In genomic region chr9:78292716-78293497, GRCh38 we compare ENCODE assay signal across 11 cellular contexts. TPM values are rescaled to one million over a fixed set of nuclear protein-coding genes. Genes with fewer than 3 reads are reported as not detected.
DNase-seq lines count a peak whose midpoint lies in the region; ATAC-seq and TF ChIP-seq lines count a peak whose summit lies in the region.
"Had no signal": no experiment of that assay in that cellular context is flagged by ENCODE, and none has a peak within 500 bp of the region (broad histone marks: within the 10 kb centered on the region; RNA-seq: fewer than 3 reads in every experiment).

No MANE protein-coding gene starts in this region.

- ATAC-seq in T-cell (replicated peaks in 1 of 4), result no peak
- peak; percentile 40 for ATAC-seq in activated naive CD8-positive, alpha-beta T cell treated with anti-CD3 and anti-CD28 coated beads, Interleukin-2, amount 50 U/mL, for 24 hours
- ATAC-seq: body of pancreas had no signal

- H3K36me3 Mint-ChIP-seq in T-cell, result no peaks in the 10 kb centered on the region
- H3K36me3 Mint-ChIP-seq in activated naive CD8-positive, alpha-beta T cell treated with anti-CD3 and anti-CD28 coated beads, Interleukin-2, amount 50 U/mL, for 24 hours (ENCODE audit: low read depth), result peaks cover 7% of the 10 kb centered on the region
- H3K36me3 Mint-ChIP-seq in glutamatergic neuron (ENCODE audit: unreplicated experiment), result no peaks in the 10 kb centered on the region

- POLR2A ChIA-PET in T-cell (lab: Charles Lee), result interaction anchor here in 1 of 2 donors (0.6 kb wide), 2 partner anchors 69 to 849 kb away, joined by 4 to 5 read pairs; no protein-coding TSS in a partner anchor

- TF ChIP-seq CTCF in glutamatergic neuron (IDR thresholded peaks at IDR 0.05; ENCODE audit: partially characterized antibody, unreplicated experiment), result no peak

- H3K27ac Mint-ChIP-seq in T-cell, result no peak overlapping the region
- no peak overlapping the region for H3K27ac Mint-ChIP-seq in activated naive CD8-positive, alpha-beta T cell treated with anti-CD3 and anti-CD28 coated beads, Interleukin-2, amount 50 U/mL, for 24 hours
- H3K27ac Mint-ChIP-seq in glutamatergic neuron (ENCODE audit: unreplicated experiment), result no peak overlapping the region
- H3K27ac Mint-ChIP-seq: dendritic cell treated with granulocyte-macrophage colony-stimulating factor and Interleukin-4, amounts not matched to agents 40 ng/mL and 50 ng/mL, for 4 days had no signal

- DNase-seq in stimulated activated CD4-positive, alpha-beta T cell treated with anti-CD3 and anti-CD28 coated beads, Interleukin-4, amount 100 ng/mL, for 24 hours, result peak; percentile 20
- no peak for DNase-seq in stimulated activated CD4-positive, alpha-beta T cell treated with anti-CD3 and anti-CD28 coated beads, Interleukin-4, amount 100 ng/mL, for 1 hour
- DNase-seq in T-cell (no peak), glutamatergic neuron (no peak), COR-L47 (lab: John Stamatoyannopoulos, UW) (no peak), cardiac septum (ENCODE audit: low spot score) (no peak)
- DNase-seq in activated naive CD8-positive, alpha-beta T cell treated with anti-CD3 and anti-CD28 coated beads, Interleukin-2, amount 50 U/mL, for 24 hours, result peak; percentile 20
- DNase-seq: body of pancreas, head of caudate nucleus, KBM-7 had no signal

- H3K27me3 Mint-ChIP-seq in T-cell, result peaks cover 0 to 1% of the 10 kb centered on the region in 2 donors
- no peaks in the 10 kb centered on the region for H3K27me3 Mint-ChIP-seq in activated naive CD8-positive, alpha-beta T cell treated with anti-CD3 and anti-CD28 coated beads, Interleukin-2, amount 50 U/mL, for 24 hours
- peaks cover 8% of the 10 kb centered on the region for H3K27me3 Mint-ChIP-seq in glutamatergic neuron (ENCODE audit: unreplicated experiment)

- no peaks in the 10 kb centered on the region for H3K9me3 Mint-ChIP-seq in T-cell
- no peaks in the 10 kb centered on the region for H3K9me3 Mint-ChIP-seq in activated naive CD8-positive, alpha-beta T cell treated with anti-CD3 and anti-CD28 coated beads, Interleukin-2, amount 50 U/mL, for 24 hours
- H3K9me3 Mint-ChIP-seq in glutamatergic neuron (ENCODE audit: unreplicated experiment), result peaks cover 12% of the 10 kb centered on the region
- H3K9me3 Mint-ChIP-seq: dendritic cell treated with granulocyte-macrophage colony-stimulating factor and Interleukin-4, amounts not matched to agents 40 ng/mL and 50 ng/mL, for 4 days had no signal

- H3K4me1 Mint-ChIP-seq in T-cell (peaks cover 23 to 27% (median 23%) of the 10 kb centered on the region in 3 donors), glutamatergic neuron (ENCODE audit: low read depth, unreplicated experiment) (peaks cover 15% of the 10 kb centered on the region)
- H3K4me1 Mint-ChIP-seq in activated naive CD8-positive, alpha-beta T cell treated with anti-CD3 and anti-CD28 coated beads, Interleukin-2, amount 50 U/mL, for 24 hours, result peaks cover 32% of the 10 kb centered on the region

- peak overlapping the region; percentile 46 to 64 (median 62) for H3K4me3 Mint-ChIP-seq in T-cell
- peak overlapping the region; percentile 48 for H3K4me3 Mint-ChIP-seq in activated naive CD8-positive, alpha-beta T cell treated with anti-CD3 and anti-CD28 coated beads, Interleukin-2, amount 50 U/mL, for 24 hours
- no peak overlapping the region for H3K4me3 Mint-ChIP-seq in glutamatergic neuron (ENCODE audit: unreplicated experiment)
- H3K4me3 Mint-ChIP-seq: dendritic cell treated with granulocyte-macrophage colony-stimulating factor and Interleukin-4, amounts not matched to agents 40 ng/mL and 50 ng/mL, for 4 days had no signal

- intact Hi-C loops in cardiac septum (cut with DNase I), result no loop called here

- CTCF ChIA-PET in T-cell (lab: Charles Lee), result interaction anchor here in 1 of 2 donors (0.7 kb wide), 3 partner anchors 34 to 819 kb away, joined by 3 to 6 read pairs (median 4); no protein-coding TSS in a partner anchor

RNA-seq across cellular contexts. Expression of gene PSAT1, which starts 4.0 kb away (rescaled TPM):
- 10 to 100 TPM in 3 of 5 donors, 1 to 10 TPM in 2; 2.0 to 37.3 (median 24.9) TPM for total RNA-seq in T-cell
- total RNA-seq in glutamatergic neuron (ENCODE audit: unreplicated experiment), result 83.3 TPM
- 0.73 TPM for total RNA-seq in cardiac septum

RNA-seq across cellular contexts. Expression of gene CEP78, which starts 57.0 kb away (rescaled TPM):
- total RNA-seq in T-cell (10 to 100 TPM; 23.2 to 37.4 (median 29.5) TPM), glutamatergic neuron (ENCODE audit: unreplicated experiment) (29.7 TPM), cardiac septum (4.0 TPM)

Comparison
In these comparisons a context has a peak if more than half of its experiments do, and no peak if none do; other contexts are left out.
1. DNase-seq: peak in stimulated activated CD4-positive, alpha-beta T cell treated with anti-CD3 and anti-CD28 coated beads, Interleukin-4, amount 100 ng/mL, for 24 hours (single experiment) and activated naive CD8-positive, alpha-beta T cell treated with anti-CD3 and anti-CD28 coated beads, Interleukin-2, amount 50 U/mL, for 24 hours (single experiment); none in stimulated activated CD4-positive, alpha-beta T cell treated with anti-CD3 and anti-CD28 coated beads, Interleukin-4, amount 100 ng/mL, for 1 hour (single experiment), T-cell (0 of 34), glutamatergic neuron (single experiment), COR-L47 (single experiment) and cardiac septum (single experiment).